20 cellular contexts compared by ENCODE assay signal in genomic region chr11:134519788-134520187, GRCh38.
A peak's percentile ranks its signal among the peaks of the same experiment; 100 is the strongest.
DNase-seq lines count a peak whose midpoint lies in the region; ATAC-seq, FAIRE-seq and TF ChIP-seq lines count a peak whose summit lies in the region.
"Had no signal": no experiment of that assay in that cellular context is flagged by ENCODE, and none has a peak within 500 bp of the region (broad histone marks: within the 10 kb centered on the region; RNA-seq: fewer than 3 reads in every experiment).

No MANE protein-coding gene starts in this region.

- no peak for TF ChIP-seq POLR2A in H1 (IDR thresholded peaks at IDR 0.05; ENCODE audit: control extremely low read depth in 1 of 2, low read depth in 2 of 2, low read length in 2 of 2)

- no peaks in the 10 kb centered on the region for H3K79me2 ChIP-seq in H1 (ENCODE audit: control insufficient read depth in 1 of 2, insufficient read depth in 2 of 2, low read length in 2 of 2)

- FAIRE-seq in H1 (lab: Jason Lieb, UNC), result no peak
- FAIRE-seq: GM19239 had no signal

- H3K27ac ChIP-seq in BLaER1 treated with 17β-estradiol and CSF1 and Interleukin-3, amounts not matched to agents 10 nM and 100 nM, result peak overlapping the region in 2 of 11 experiments; percentile 19 to 58; a peak in 3 of 22 replicates
- H3K27ac ChIP-seq in H1 (ENCODE audit: low read depth, low read length), result no peak overlapping the region
- H3K27ac ChIP-seq: PC-9, SJCRH30 had no signal

- no peak overlapping the region for H3K18ac ChIP-seq in H1 (ENCODE audit: extremely low read depth, low read length)

- TF ChIP-seq CTCF in H1 (IDR thresholded peaks at IDR 0.05; ENCODE audit: control extremely low read depth in 1 of 3, insufficient read depth in 1 of 3, low read depth in 1 of 3, low read length in 3 of 3), result no peak

- H4K8ac ChIP-seq in H1 (ENCODE audit: extremely low read depth, insufficient read depth, low read length), result peak overlapping the region; percentile 36; the same call in 1 of the 2 replicates

- H4K20me1 ChIP-seq in BLaER1 treated with 17β-estradiol and CSF1 and Interleukin-3, amounts not matched to agents 10 nM and 100 nM, result peaks cover 0 to 51% (median 0%) of the 10 kb centered on the region in 11 experiments; a peak in 4 of 22 replicates
- H4K20me1 ChIP-seq in H1 (replicated peaks in 1 of 2; ENCODE audit: control insufficient read depth in 1 of 2, insufficient read depth in 2 of 2, low read length in 2 of 2), result peaks cover 0 to 4% of the 10 kb centered on the region in 2 experiments

- no peak overlapping the region for H2AFZ ChIP-seq in H1 (ENCODE audit: low read length)
- H2AFZ ChIP-seq: PC-9 had no signal

- no peak overlapping the region for H2BK12ac ChIP-seq in H1 (ENCODE audit: low read depth, low read length)

- peak overlapping the region; percentile 4 to 83 (median 72); a peak in 20 of 22 replicates for H3K4me2 ChIP-seq in BLaER1 treated with 17β-estradiol and CSF1 and Interleukin-3, amounts not matched to agents 10 nM and 100 nM
- H3K4me2 ChIP-seq in H1 (ENCODE audit: insufficient read depth in 1 of 2, low read depth in 2 of 2, low read length in 2 of 2), result no peak overlapping the region
- H3K4me2 ChIP-seq: PC-9 had no signal

- peaks cover 13 to 71% (median 54%) of the 10 kb centered on the region in 10 experiments; a peak in 19 of 20 replicates for H3K4me1 ChIP-seq in BLaER1 treated with 17β-estradiol and CSF1 and Interleukin-3, amounts not matched to agents 10 nM and 100 nM
- peaks cover 0 to 3% (median 0%) of the 10 kb centered on the region in 4 experiments; a peak in 2 of 7 replicates for H3K4me1 ChIP-seq in H1 (replicated peaks in 1 of 4; ENCODE audit: control insufficient read depth in 3 of 4, insufficient read depth in 4 of 4, low read length in 3 of 4)
- H3K4me1 ChIP-seq: SJCRH30 had no signal

- ATAC-seq in sciatic nerve, result peak; percentile 48

- H3K23me2 ChIP-seq in H1 (ENCODE audit: low read depth, low read length), result peaks cover 4% of the 10 kb centered on the region; the same call in 1 of the 2 replicates

- H3K79me1 ChIP-seq in H1 (ENCODE audit: low read depth, low read length), result no peaks in the 10 kb centered on the region

- TF ChIP-seq EP300 in H1 (IDR thresholded peaks at IDR 0.05; ENCODE audit: borderline replicate concordance in 1 of 2, low read depth in 2 of 2, low read length in 2 of 2), result no peak

- H4K91ac ChIP-seq in H1 (replicated peaks; ENCODE audit: insufficient read length, low read length), result no peak overlapping the region

- no peak overlapping the region for H2AK5ac ChIP-seq in H1 (ENCODE audit: low read depth, low read length)

- peaks cover 0 to 3% (median 0%) of the 10 kb centered on the region in 11 experiments; a peak in 1 of 22 replicates for H3K27me3 ChIP-seq in BLaER1 treated with 17β-estradiol and CSF1 and Interleukin-3, amounts not matched to agents 10 nM and 100 nM
- no peaks in the 10 kb centered on the region for H3K27me3 ChIP-seq in H1 (replicated peaks in 1 of 4; ENCODE audit: control insufficient read depth in 3 of 4, extremely low read depth in 1 of 4, insufficient read depth in 3 of 4, low read length in 3 of 4)

- no peak overlapping the region for H2BK15ac ChIP-seq in H1 (ENCODE audit: low read length)

- no peak overlapping the region for H2BK5ac ChIP-seq in H1 (ENCODE audit: low read depth, low read length)

- H4K5ac ChIP-seq in H1 (ENCODE audit: insufficient read length, low read depth, low read length), result no peak overlapping the region

- no peaks in the 10 kb centered on the region for H3K9me3 ChIP-seq in BLaER1 treated with 17β-estradiol and CSF1 and Interleukin-3, amounts not matched to agents 10 nM and 100 nM (replicated peaks in 1 of 11)
- no peaks in the 10 kb centered on the region for H3K9me3 ChIP-seq in H1 (ENCODE audit: insufficient read depth in 2 of 2, low read depth in 1 of 2, low read length in 1 of 2)
- H3K9me3 ChIP-seq: SJCRH30 had no signal

- H3K36me3 ChIP-seq in BLaER1 treated with 17β-estradiol and CSF1 and Interleukin-3, amounts not matched to agents 10 nM and 100 nM, result no peaks in the 10 kb centered on the region
- no peaks in the 10 kb centered on the region for H3K36me3 ChIP-seq in H1 (ENCODE audit: control insufficient read depth in 2 of 4, insufficient read depth in 4 of 4, low read length in 3 of 4)
- H3K36me3 ChIP-seq: SJCRH30 had no signal

- 79% methylated on average over 7 of the region's 7 CpGs; no CpG with 5 or more reads in 1 of the 2 experiments for WGBS in H1 (ENCODE audit: extremely low coverage in 1 of 2, insufficient coverage in 1 of 2, insufficient read length in 1 of 2, insufficient replicate concordance in 2 of 2, low coverage in 1 of 2, low lambda C conversion rate in 2 of 2, missing lambda C conversion rate in 1 of 2), 2 experiments

- CTCF ChIA-PET in H1 (lab: Charles Lee; ENCODE audit: partially characterized antibody), result interaction anchor here (0.7 to 1.3 kb wide), 6 partner anchors 10 to 129 kb away, joined by 3 to 4 read pairs (median 3); no protein-coding TSS in a partner anchor

- H3K23ac ChIP-seq in H1 (ENCODE audit: insufficient read length), result no peak overlapping the region

- peak overlapping the region in 2 of 11 experiments; percentile 6 to 33; a peak in 4 of 22 replicates for H3K9ac ChIP-seq in BLaER1 treated with 17β-estradiol and CSF1 and Interleukin-3, amounts not matched to agents 10 nM and 100 nM
- no peak overlapping the region for H3K9ac ChIP-seq in H1 (replicated peaks in 1 of 4; ENCODE audit: extremely low read depth in 1 of 4, low read depth in 3 of 4, low read length in 3 of 4)

- DNase-seq in NCI-H2171 treated with DMSO at 0.1 percent for 48 hours (lab: John Stamatoyannopoulos, UW) (peak; percentile 5), NCI-H2171 (lab: John Stamatoyannopoulos, UW) (no peak), H1 (ENCODE audit: low read depth in 1 of 2, low spot score in 2 of 2) (no peak), sciatic nerve (ENCODE audit: low spot score) (no peak), NCI-H69 (lab: John Stamatoyannopoulos, UW) (no peak), KG1 (lab: John Stamatoyannopoulos, UW) (no peak)
- DNase-seq: 8988T, Calu3, DMS53, GF-D8, H7, Kasumi-1, NCI-H1694, NCI-H2081 treated with DMSO at 0.1 percent for 48 hours, NCI-H510A, NCI-H748 treated with DMSO at 0.1 percent for 48 hours, PC-9, SJCRH30 had no signal

- H3K4me3 ChIP-seq in BLaER1 treated with 17β-estradiol and CSF1 and Interleukin-3, amounts not matched to agents 10 nM and 100 nM, result no peak overlapping the region
- no peak overlapping the region for H3K4me3 ChIP-seq in H1 (ENCODE audit: extremely low read depth in 1 of 4, insufficient read depth in 2 of 4, low read depth in 3 of 4, low read length in 4 of 4)
- H3K4me3 ChIP-seq: PC-9, SJCRH30 had no signal

- H3K4ac ChIP-seq in H1 (replicated peaks; ENCODE audit: insufficient read length, low read depth, low read length), result no peak overlapping the region

- H2BK20ac ChIP-seq in H1 (ENCODE audit: low read length), result no peak overlapping the region

- no peak overlapping the region for H2BK120ac ChIP-seq in H1 (replicated peaks; ENCODE audit: low read depth, low read length)

- no peak overlapping the region for H3K56ac ChIP-seq in H1 (replicated peaks; ENCODE audit: insufficient read length, low read depth, low read length)

- intact Hi-C loops in sciatic nerve (cut with DNase I), result no loop called here

- POLR2A ChIA-PET in H1 (lab: Charles Lee; ENCODE audit: partially characterized antibody), result no interaction called here

- TF ChIP-seq RAD21 in H1 (IDR thresholded peaks at IDR 0.05 in 1 of 2, conservative IDR thresholded peaks at IDR 0.05 in 1 of 2; ENCODE audit: low read depth in 2 of 2, low read length in 2 of 2), result no peak

- no peak overlapping the region for H3K14ac ChIP-seq in H1 (ENCODE audit: insufficient read length)

TF ChIP-seq in H1, 55 proteins besides CTCF, POLR2A, EP300 and RAD21:
- no peak for TF ChIP-seq ATF2 (IDR thresholded peaks at IDR 0.05; ENCODE audit: low read length)
- no peak for TF ChIP-seq SIX5 (IDR thresholded peaks at IDR 0.05; ENCODE audit: low read depth, low read length)
- TF ChIP-seq SAP30 (IDR thresholded peaks at IDR 0.05; ENCODE audit: insufficient read depth, insufficient replicate concordance, low read length), result no peak
- TF ChIP-seq KDM1A (IDR thresholded peaks at IDR 0.05; ENCODE audit: borderline replicate concordance, low read length), result no peak
- no peak for TF ChIP-seq RFX5 (IDR thresholded peaks at IDR 0.05; ENCODE audit: borderline replicate concordance, low read depth, low read length)
- no peak for TF ChIP-seq FOSL1 (IDR thresholded peaks at IDR 0.05; ENCODE audit: insufficient read depth, low read depth, low read length)
- no peak for TF ChIP-seq KDM4A (IDR thresholded peaks at IDR 0.05; ENCODE audit: low read depth, low read length, severe bottlenecking)

Comparison
In these comparisons a context has a peak if more than half of its experiments do, and no peak if none do; other contexts are left out.
1. H3K4me2 ChIP-seq: peak in BLaER1 treated with 17β-estradiol and CSF1 and Interleukin-3, amounts not matched to agents 10 nM and 100 nM (11 of 11); none in H1 (0 of 2).